Comparison of ENCODE assay signal across 14 cellular contexts in the genomic region with DNA sequence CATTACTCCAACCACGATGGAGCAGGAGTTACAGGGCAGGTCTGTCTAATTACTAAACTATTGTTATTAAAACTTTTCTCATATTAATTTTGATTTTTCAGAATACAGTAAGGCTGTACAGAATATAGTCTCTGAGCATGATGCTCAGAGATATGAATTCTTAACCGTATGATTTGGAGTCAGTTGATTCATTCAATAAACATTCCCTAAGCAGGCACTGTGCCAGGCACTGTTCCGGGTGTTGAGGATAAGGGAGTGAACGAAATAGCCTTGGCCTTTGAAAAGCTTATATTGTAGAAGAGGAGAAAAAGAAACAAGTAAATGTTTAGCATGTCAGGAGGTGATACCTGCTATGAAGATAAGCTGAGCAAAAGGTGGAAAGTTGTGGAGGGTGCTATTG.
DNase-seq lines count a peak whose midpoint lies in the region; ATAC-seq, FAIRE-seq and TF ChIP-seq lines count a peak whose summit lies in the region.
"Had no signal": no experiment of that assay in that cellular context is flagged by ENCODE, and none has a peak within 500 bp of the region (broad histone marks: within the 10 kb centered on the region; RNA-seq: fewer than 3 reads in every experiment).

No MANE protein-coding gene starts in this region.

- 10 to 14% methylated on average over 4 of the region's 4 CpGs for WGBS in aorta, 2 donors
- WGBS in hepatocyte (ENCODE audit: low lambda C conversion rate, missing lambda C conversion rate) = 73% methylated on average over 4 of the region's 4 CpGs

- H3K27me3 ChIP-seq in endothelial cell of umbilical vein (ENCODE audit: control insufficient read depth in 2 of 2, insufficient read depth in 2 of 2, low read length in 2 of 2) (no peaks in the 10 kb centered on the region), aorta (ENCODE audit: control insufficient read depth in 1 of 2, insufficient read depth in 2 of 2, low read length in 1 of 2) (no peaks in the 10 kb centered on the region), hepatocyte (no peaks in the 10 kb centered on the region)

- POLR2A ChIA-PET in endothelial cell of umbilical vein (lab: Charles Lee) = no interaction called here

- H3K4me1 ChIP-seq in endothelial cell of umbilical vein (ENCODE audit: control insufficient read depth, extremely low read depth, insufficient read depth, low read length) (peaks cover 48% of the 10 kb centered on the region), aorta (ENCODE audit: control insufficient read depth in 1 of 2, insufficient read depth in 2 of 2, low read length in 2 of 2) (peaks cover 9 to 14% of the 10 kb centered on the region in 2 donors), hepatocyte (ENCODE audit: insufficient read depth) (no peaks in the 10 kb centered on the region)

- H3K9me3 ChIP-seq in endothelial cell of umbilical vein (replicated peaks; ENCODE audit: control insufficient read depth, insufficient read depth, low read length) (no peaks in the 10 kb centered on the region), aorta (ENCODE audit: control insufficient read depth, low read length) (no peaks in the 10 kb centered on the region), hepatocyte (ENCODE audit: low read depth) (no peaks in the 10 kb centered on the region)

- no peaks in the 10 kb centered on the region for H4K20me1 ChIP-seq in endothelial cell of umbilical vein (replicated peaks; ENCODE audit: control insufficient read depth, extremely low read depth, insufficient read depth, low read length)
- no peaks in the 10 kb centered on the region for H4K20me1 ChIP-seq in hepatocyte (ENCODE audit: insufficient read depth, poor library complexity, severe bottlenecking)

- no peaks in the 10 kb centered on the region for H3K9me1 ChIP-seq in endothelial cell of umbilical vein (replicated peaks; ENCODE audit: control insufficient read depth, extremely low read depth, insufficient read depth, low read length)

- FAIRE-seq in endothelial cell of umbilical vein (lab: Jason Lieb, UNC) = peak; percentile 81

- H3K9ac ChIP-seq in endothelial cell of umbilical vein (replicated peaks; ENCODE audit: extremely low read depth, insufficient read depth, low read length) = peak overlapping the region; percentile 24

- ATAC-seq in Right ventricle myocardium inferior (peak; percentile 61), aorta (ENCODE audit: low FRiP score) (peak; percentile 53), GM19397 (IDR thresholded peaks at IDR 0.05; ENCODE audit: unreplicated experiment) (no peak)
- ATAC-seq: stimulated activated naive CD8-positive, alpha-beta T cell treated with anti-CD3 and anti-CD28 coated beads, Interleukin-15, Interleukin-2, amounts not matched to agents 100 U/mL and 50 U/mL, for 24 hours; T-cell had no signal

- CTCF ChIA-PET in endothelial cell of umbilical vein (lab: Charles Lee) = interaction anchor here (0.6 to 1.6 kb wide), 7 partner anchors 10 to 202 kb away, joined by 3 to 17 read pairs (median 4); no protein-coding TSS in a partner anchor

- H3K4me2 ChIP-seq in endothelial cell of umbilical vein (ENCODE audit: insufficient read depth, low read length) = peak overlapping the region; percentile 63
- no peak overlapping the region for H3K4me2 ChIP-seq in hepatocyte

- TSS peak; percentile 25 for BruUV-seq in endothelial cell of umbilical vein (replicated peaks; lab: Mats Ljungman, UMichigan)

- TF ChIP-seq POLR2A in endothelial cell of umbilical vein (IDR thresholded peaks at IDR 0.05; ENCODE audit: low read depth, low read length) = no peak

- H3K27ac ChIP-seq in endothelial cell of umbilical vein (ENCODE audit: insufficient read depth, low read depth, low read length) = peak overlapping the region; percentile 57
- peak overlapping the region in 1 of 2 donors; percentile 68 for H3K27ac ChIP-seq in aorta (ENCODE audit: low read depth in 1 of 2, low read length in 2 of 2)
- H3K27ac ChIP-seq in hepatocyte = no peak overlapping the region
- H3K27ac ChIP-seq: 22Rv1 had no signal

- no peaks in the 10 kb centered on the region for H3K9me2 ChIP-seq in hepatocyte (replicated peaks; ENCODE audit: insufficient read depth)

- dilution Hi-C loops in endothelial cell of umbilical vein (cut with MboI; ENCODE audit: extremely low pct_ligation_motif_present, low sequenced_read_pairs) = no loop called here

- H3K79me2 ChIP-seq in endothelial cell of umbilical vein (ENCODE audit: control insufficient read depth, insufficient read depth, low read length) (no peaks in the 10 kb centered on the region), hepatocyte (no peaks in the 10 kb centered on the region)

- no peak for TF ChIP-seq CTCF in endothelial cell of umbilical vein (IDR thresholded peaks at IDR 0.05; ENCODE audit: extremely low read depth in 1 of 2, insufficient read depth in 1 of 2, low read depth in 1 of 2, low read length in 2 of 2)
- no peak for TF ChIP-seq CTCF in hepatocyte (IDR thresholded peaks at IDR 0.05; ENCODE audit: poor library complexity)

- intact Hi-C loops in Right ventricle myocardium inferior (cut with DNase I) = no loop called here
- intact Hi-C loops in cardiac septum (cut with DNase I) = no loop called here
- intact Hi-C loops in endothelial cell of umbilical vein (cut with micrococcal nuclease) = loop anchor here (1.0 to 10.0 kb wide), 2 partner anchors 10 to 517 kb away; a partner anchor contains a TSS
- intact Hi-C loops in aorta (cut with DNase I) = loop anchor here in 1 of 2 donors (5.0 kb wide), 2 partner anchors 45 to 75 kb away; no protein-coding TSS in a partner anchor

- H3K36me3 ChIP-seq in endothelial cell of umbilical vein (ENCODE audit: control insufficient read depth in 2 of 2, extremely low read depth in 1 of 2, insufficient read depth in 2 of 2, low read length in 2 of 2) (no peaks in the 10 kb centered on the region), aorta (ENCODE audit: control insufficient read depth in 1 of 2, insufficient read depth in 2 of 2, low read length in 1 of 2) (no peaks in the 10 kb centered on the region), hepatocyte (replicated peaks; ENCODE audit: insufficient read depth, low read depth) (no peaks in the 10 kb centered on the region)

- H3K4me3 ChIP-seq in endothelial cell of umbilical vein (replicated peaks in 1 of 3; ENCODE audit: insufficient read depth in 1 of 3, low read depth in 1 of 3, low read length in 3 of 3) = no peak overlapping the region
- H3K4me3 ChIP-seq in aorta (ENCODE audit: low read length in 2 of 2) = no peak overlapping the region
- no peak overlapping the region for H3K4me3 ChIP-seq in hepatocyte

- DNase-seq in Right ventricle myocardium inferior (ENCODE audit: missing footprints) = peak; percentile 84
- no peak for DNase-seq in cardiac septum (ENCODE audit: low spot score)
- DNase-seq in endothelial cell of umbilical vein (ENCODE audit: low read depth, low spot score) = peak; percentile 89
- DNase-seq in lung microvascular endothelial cell (ENCODE audit: low read depth in 2 of 2) = peak; percentile 70 to 85
- DNase-seq in aorta = peak; percentile 90 to 93
- no peak for DNase-seq in activated naive CD4-positive, alpha-beta T cell treated with anti-CD3 and anti-CD28 coated beads, Interleukin-2, amount 50 U/mL, for 16 hours
- DNase-seq in hepatocyte (ENCODE audit: low spot score) = no peak
- DNase-seq: hippocampal formation; MM.1S; NCI-H524; stimulated activated naive CD8-positive, alpha-beta T cell treated with anti-CD3 and anti-CD28 coated beads, Interleukin-15, Interleukin-2, amounts not matched to agents 100 U/mL and 50 U/mL, for 24 hours; T-cell had no signal

- H2AFZ ChIP-seq in endothelial cell of umbilical vein (ENCODE audit: low read depth, low read length) (peak overlapping the region; percentile 27), hepatocyte (no peak overlapping the region)

TF ChIP-seq in endothelial cell of umbilical vein, 7 proteins besides CTCF, POLR2A, EP300 and RAD21:
- TF ChIP-seq JUN (IDR thresholded peaks at IDR 0.05; ENCODE audit: borderline replicate concordance, insufficient read depth, insufficient read length, low read depth) (peak; percentile 44), FOS (IDR thresholded peaks at IDR 0.05; ENCODE audit: borderline replicate concordance, insufficient read depth, low read length) (peak; percentile 68), POLR2AphosphoS5 (IDR thresholded peaks at IDR 0.05; ENCODE audit: insufficient read depth, low read depth, low read length) (peak; percentile 35), GATA2 (IDR thresholded peaks at IDR 0.05; ENCODE audit: insufficient read depth, insufficient read length, low read depth, low read length) (no peak)

Comparison
In these comparisons a context has a peak if more than half of its experiments do, and no peak if none do; other contexts are left out.
1. DNase-seq: peak in Right ventricle myocardium inferior (single experiment), endothelial cell of umbilical vein (single experiment), lung microvascular endothelial cell (2 of 2) and aorta (2 of 2); none in cardiac septum (single experiment), activated naive CD4-positive, alpha-beta T cell treated with anti-CD3 and anti-CD28 coated beads, Interleukin-2, amount 50 U/mL, for 16 hours (single experiment) and hepatocyte (single experiment).